Comparison of ENCODE assay signal across 21 cellular contexts in the genomic region with DNA sequence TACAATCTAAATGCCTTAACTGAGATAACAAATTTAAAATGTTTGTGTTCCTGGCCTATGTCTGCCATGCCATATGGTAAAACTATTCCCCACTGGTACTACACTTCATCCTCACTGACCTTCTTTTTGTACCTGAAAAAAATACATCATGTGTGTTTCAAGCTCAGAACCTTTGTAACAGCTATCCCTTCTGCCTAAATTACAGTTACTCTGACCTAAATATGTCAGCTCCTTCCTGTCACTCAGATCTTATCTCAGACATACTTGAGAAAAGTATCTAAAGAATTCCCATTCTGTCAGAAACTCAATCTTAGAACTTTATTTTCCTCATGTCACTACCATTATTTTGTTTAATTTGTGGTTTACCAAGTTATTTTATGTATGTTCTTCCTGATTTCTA.
"Had no signal": no experiment of that assay in that cellular context is flagged by ENCODE, and none has a peak within 500 bp of the region (broad histone marks: within the 10 kb centered on the region; RNA-seq: fewer than 3 reads in every experiment).

No MANE protein-coding gene starts in this region.

- H3K4me1 Mint-ChIP-seq: activated CD4-positive, alpha-beta T cell treated with anti-CD3 and anti-CD28 coated beads for 36 hours; activated CD8-positive, alpha-beta memory T cell treated with anti-CD3 and anti-CD28 coated beads, Interleukin-2, amount 10 ng/mL, durations not matched to agents 7 days and 5 days; activated naive CD4-positive, alpha-beta T cell treated with anti-CD3 and anti-CD28 coated beads, Interleukin-2, amount 50 U/mL, for 24 hours had no signal

- H3K27ac ChIP-seq: brain microvascular endothelial cell, dorsolateral prefrontal cortex, left ventricle myocardium inferior, right lobe of liver, upper lobe of left lung had no signal

- H3K36me3 Mint-ChIP-seq: activated CD4-positive, alpha-beta memory T cell treated with anti-CD3 and anti-CD28 coated beads for 36 hours; activated CD8-positive, alpha-beta memory T cell treated with anti-CD3 and anti-CD28 coated beads, Interleukin-2, amount 10 ng/mL, durations not matched to agents 7 days and 5 days; activated naive CD4-positive, alpha-beta T cell treated with anti-CD3 and anti-CD28 coated beads, Interleukin-2, amount 50 U/mL, for 24 hours; natural killer cell treated with Interleukin-12 subunit alpha and Interleukin-12 subunit beta and Interleukin-15 and Interleukin-18, amount 100 ng/mL, for 72 hours had no signal

- H3K9me3 ChIP-seq: right lobe of liver, upper lobe of left lung had no signal

- H3K4me3 ChIP-seq: dorsolateral prefrontal cortex, left ventricle myocardium inferior, right lobe of liver, smooth muscle cell, upper lobe of left lung had no signal

- H3K27ac Mint-ChIP-seq: activated CD4-positive, alpha-beta memory T cell treated with anti-CD3 and anti-CD28 coated beads for 36 hours; activated CD4-positive, alpha-beta T cell treated with anti-CD3 and anti-CD28 coated beads for 36 hours; activated CD8-positive, alpha-beta memory T cell treated with anti-CD3 and anti-CD28 coated beads, Interleukin-2, amount 10 ng/mL, durations not matched to agents 7 days and 5 days; activated naive CD4-positive, alpha-beta T cell treated with anti-CD3 and anti-CD28 coated beads, Interleukin-2, amount 50 U/mL, for 24 hours; activated T-helper 2 cell treated with anti-CD3 and anti-CD28 coated beads, Interferon-gamma antibody, Interleukin-2, Interleukin-4, amounts not matched to agents 10 μg/mL and 5 μg/mL and 100 μg/mL, durations not matched to agents 14 hours and 24 hours and 36 hours; endodermal cell; natural killer cell treated with Interleukin-12 subunit alpha and Interleukin-12 subunit beta and Interleukin-15 and Interleukin-18, amount 100 ng/mL, for 72 hours; progenitor cell of endocrine pancreas had no signal

- H3K36me3 ChIP-seq: brain microvascular endothelial cell, left ventricle myocardium inferior, right lobe of liver, upper lobe of left lung had no signal

- DNase-seq: activated CD4-positive, alpha-beta memory T cell treated with anti-CD3 and anti-CD28 coated beads for 36 hours; activated CD4-positive, alpha-beta T cell treated with anti-CD3 and anti-CD28 coated beads for 36 hours; activated CD8-positive, alpha-beta memory T cell treated with anti-CD3 and anti-CD28 coated beads, Interleukin-2, amount 10 ng/mL, durations not matched to agents 7 days and 5 days; activated T-cell treated with anti-CD3 and anti-CD28 coated beads, Interleukin-2, amount 50 U/mL, for 1 hour; amniotic stem cell; brain microvascular endothelial cell; cerebellar nuclear complex; dorsolateral prefrontal cortex; endodermal cell; erythroblast; left ventricle myocardium inferior; occipital lobe; right lobe of liver; stimulated activated naive CD8-positive, alpha-beta T cell treated with anti-CD3 and anti-CD28 coated beads, Interleukin-15, Interleukin-2, amounts not matched to agents 100 U/mL and 50 U/mL, for 24 hours; T-helper 2 cell; upper lobe of left lung had no signal

- H3K27me3 ChIP-seq: brain microvascular endothelial cell, dorsolateral prefrontal cortex, right lobe of liver, upper lobe of left lung had no signal

- H3K27me3 Mint-ChIP-seq: activated CD4-positive, alpha-beta memory T cell treated with anti-CD3 and anti-CD28 coated beads for 36 hours; activated CD4-positive, alpha-beta T cell treated with anti-CD3 and anti-CD28 coated beads for 36 hours; activated CD8-positive, alpha-beta memory T cell treated with anti-CD3 and anti-CD28 coated beads, Interleukin-2, amount 10 ng/mL, durations not matched to agents 7 days and 5 days; activated naive CD4-positive, alpha-beta T cell treated with anti-CD3 and anti-CD28 coated beads, Interleukin-2, amount 50 U/mL, for 24 hours; natural killer cell treated with Interleukin-12 subunit alpha and Interleukin-12 subunit beta and Interleukin-15 and Interleukin-18, amount 100 ng/mL, for 72 hours; progenitor cell of endocrine pancreas had no signal

- H3K4me3 Mint-ChIP-seq: activated CD4-positive, alpha-beta memory T cell treated with anti-CD3 and anti-CD28 coated beads for 36 hours; activated CD4-positive, alpha-beta T cell treated with anti-CD3 and anti-CD28 coated beads for 36 hours; activated CD8-positive, alpha-beta memory T cell treated with anti-CD3 and anti-CD28 coated beads, Interleukin-2, amount 10 ng/mL, durations not matched to agents 7 days and 5 days; activated naive CD4-positive, alpha-beta T cell treated with anti-CD3 and anti-CD28 coated beads, Interleukin-2, amount 50 U/mL, for 24 hours; endodermal cell; natural killer cell treated with Interleukin-12 subunit alpha and Interleukin-12 subunit beta and Interleukin-15 and Interleukin-18, amount 100 ng/mL, for 72 hours had no signal

- H3K4me1 ChIP-seq: left ventricle myocardium inferior, right lobe of liver, upper lobe of left lung had no signal

- H3K9me3 Mint-ChIP-seq: activated T-helper 2 cell treated with anti-CD3 and anti-CD28 coated beads, Interferon-gamma antibody, Interleukin-2, Interleukin-4, amounts not matched to agents 10 μg/mL and 5 μg/mL and 100 μg/mL, durations not matched to agents 14 hours and 24 hours and 36 hours had no signal

- ATAC-seq: activated CD4-positive, alpha-beta T cell treated with anti-CD3 and anti-CD28 coated beads for 36 hours; activated CD8-positive, alpha-beta memory T cell treated with anti-CD3 and anti-CD28 coated beads, Interleukin-2, amount 10 ng/mL, durations not matched to agents 7 days and 5 days; natural killer cell treated with Interleukin-12 subunit alpha and Interleukin-12 subunit beta and Interleukin-15 and Interleukin-18, amount 100 ng/mL, for 72 hours; right lobe of liver; stimulated activated naive CD8-positive, alpha-beta T cell treated with anti-CD3 and anti-CD28 coated beads, Interleukin-15, Interleukin-2, amounts not matched to agents 100 U/mL and 50 U/mL, for 24 hours had no signal
